ENCODE assay signal across 28 cellular contexts in the genomic region with DNA sequence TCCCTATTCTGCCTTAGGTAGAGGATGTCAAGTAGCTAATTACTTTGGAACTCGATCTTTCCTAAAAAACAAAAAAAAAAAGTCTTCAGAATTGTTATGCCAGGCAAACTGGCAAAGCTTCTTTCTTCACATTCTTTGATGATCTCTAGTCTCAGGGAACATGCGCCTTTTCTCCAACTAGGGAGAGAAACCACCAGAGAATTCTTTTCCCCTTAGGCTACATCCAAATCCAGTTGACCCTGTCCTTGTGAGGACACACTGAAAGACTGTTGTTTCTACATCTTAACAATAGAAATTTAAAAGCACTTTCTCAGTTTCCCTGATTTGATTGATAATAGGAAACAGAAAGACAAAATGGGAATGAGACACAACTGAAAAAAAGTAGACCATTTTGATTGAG.
DNase-seq lines count a peak whose midpoint lies in the region; TF ChIP-seq lines count a peak whose summit lies in the region.
"Had no signal": no experiment of that assay in that cellular context is flagged by ENCODE, and none has a peak within 500 bp of the region (broad histone marks: within the 10 kb centered on the region; RNA-seq: fewer than 3 reads in every experiment).

No MANE protein-coding gene starts in this region.

- H3K4me1 ChIP-seq in adrenal gland (replicated peaks in 1 of 2) (peaks cover 46 to 55% of the 10 kb centered on the region in 2 donors), trophoblast cell (ENCODE audit: control insufficient read depth in 1 of 2, insufficient read depth in 2 of 2, low read length in 2 of 2) (peaks cover 3 to 6% of the 10 kb centered on the region in 2 experiments), transverse colon (peaks cover 9 to 32% (median 15%) of the 10 kb centered on the region in 4 donors)
- H3K4me1 ChIP-seq: SJSA1 had no signal

- H3K27ac ChIP-seq in adrenal gland = peak overlapping the region; percentile 6 to 90 (median 82)
- H3K27ac ChIP-seq in trophoblast cell (ENCODE audit: low read depth, low read length) = peak overlapping the region; percentile 34
- H3K27ac ChIP-seq in transverse colon = peak overlapping the region; percentile 33 to 65 (median 45)
- H3K27ac ChIP-seq: C4-2B, right lobe of liver, SJSA1, testis had no signal

- H3K4ac ChIP-seq in trophoblast cell (ENCODE audit: low read depth, low read length) = no peak overlapping the region

- in situ Hi-C loops in transverse colon (cut with MboI; ENCODE audit: low pct_ligation_motif_present in 1 of 4, low pct_unique_long_range_greater_than_20kb in 1 of 4, low sequenced_read_pairs in 3 of 4) = no loop called here

- intact Hi-C loops in adrenal gland (cut with DNase I) = no loop called here
- intact Hi-C loops in transverse colon (cut with DNase I; ENCODE audit: low total_unique reads) = no loop called here

- H2BK120ac ChIP-seq in trophoblast cell (ENCODE audit: insufficient read depth, low read length, poor library complexity) = no peak overlapping the region

- H4K91ac ChIP-seq in trophoblast cell (ENCODE audit: low read depth, low read length) = no peak overlapping the region

- H2BK5ac ChIP-seq in trophoblast cell (ENCODE audit: low read depth, low read length, poor library complexity) = no peak overlapping the region

- no peak overlapping the region for H2AK5ac ChIP-seq in trophoblast cell (ENCODE audit: low read length)

- H2AFZ ChIP-seq in trophoblast cell (ENCODE audit: insufficient read depth, low read length, poor library complexity) = no peak overlapping the region

- H3K4me2 ChIP-seq in trophoblast cell (ENCODE audit: low read length) = no peak overlapping the region

- no peak for DNase-seq in adrenal gland
- no peak for DNase-seq in glutamatergic neuron
- DNase-seq in trophoblast cell = peak in 1 of 2 donors; percentile 55
- no peak for DNase-seq in transverse colon
- DNase-seq in activated CD8-positive, alpha-beta memory T cell treated with anti-CD3 and anti-CD28 coated beads for 24 hours = no peak
- DNase-seq in superior temporal gyrus (ENCODE audit: extremely low spot score) = no peak
- DNase-seq in T1000 (lab: John Stamatoyannopoulos, UW) = no peak
- DNase-seq: activated CD4-positive, alpha-beta memory T cell treated with anti-CD3 and anti-CD28 coated beads, Interleukin-2, amount 10 ng/mL, durations not matched to agents 7 days and 5 days; activated CD4-positive, CD25-positive, alpha-beta regulatory T cell; Calu3; central memory CD4-positive, alpha-beta T cell; DND-41; gastrocnemius medialis; KG1; NCI-H1436; NCI-H2081 treated with DMSO at 0.1 percent for 48 hours; NCI-H748 treated with DMSO at 0.1 percent for 48 hours; right lobe of liver; RPMI8226; stimulated activated CD4-positive, alpha-beta T cell treated with anti-CD3 and anti-CD28 coated beads, Interleukin-15, amount 100 ng/mL, for 24 hours; stimulated activated naive B cell treated with anti-CD40 and anti-IgM and Interleukin-4, amounts not matched to agents 10 μg/mL and 1 μg/mL and 100 μg/mL, for 72 hours; testis had no signal

- no peak overlapping the region for H3K18ac ChIP-seq in trophoblast cell (ENCODE audit: low read length)

- peaks cover 17% of the 10 kb centered on the region for H3K4me1 Mint-ChIP-seq in glutamatergic neuron (ENCODE audit: low read depth, unreplicated experiment)
- H3K4me1 Mint-ChIP-seq: activated CD4-positive, alpha-beta memory T cell treated with anti-CD3 and anti-CD28 coated beads, Interleukin-2, amount 10 ng/mL, durations not matched to agents 7 days and 5 days; stimulated activated naive B cell treated with anti-CD40 and anti-IgM and Interleukin-4, amounts not matched to agents 10 μg/mL and 1 μg/mL and 100 μg/mL, for 72 hours had no signal

- H3K36me3 ChIP-seq in adrenal gland (replicated peaks in 1 of 2) = peaks cover 0 to 7% of the 10 kb centered on the region in 2 donors
- no peaks in the 10 kb centered on the region for H3K36me3 ChIP-seq in trophoblast cell (ENCODE audit: control insufficient read depth in 1 of 2, insufficient read depth in 2 of 2, low read length in 2 of 2)
- no peaks in the 10 kb centered on the region for H3K36me3 ChIP-seq in transverse colon
- H3K36me3 ChIP-seq: gastrocnemius medialis, SJSA1 had no signal

- no peak overlapping the region for H4K8ac ChIP-seq in trophoblast cell (ENCODE audit: low read depth, low read length)

- no peaks in the 10 kb centered on the region for H3K9me3 ChIP-seq in adrenal gland (replicated peaks in 1 of 3)
- no peaks in the 10 kb centered on the region for H3K9me3 ChIP-seq in trophoblast cell (ENCODE audit: insufficient read depth, low read depth, low read length)
- H3K9me3 ChIP-seq in transverse colon = no peaks in the 10 kb centered on the region
- H3K9me3 ChIP-seq: gastrocnemius medialis, right lobe of liver, SJSA1, testis had no signal

- no peak overlapping the region for H4K12ac ChIP-seq in trophoblast cell (ENCODE audit: low read depth, low read length)

- H3K4me3 ChIP-seq in adrenal gland (no peak overlapping the region), trophoblast cell (ENCODE audit: low read depth, low read length) (no peak overlapping the region), transverse colon (no peak overlapping the region)
- H3K4me3 ChIP-seq: gastrocnemius medialis, GM12878, right lobe of liver, SJSA1, testis had no signal

- WGBS in adrenal gland, 4 donors = 73 to 88% (median 81%) methylated on average over 2 of the region's 2 CpGs
- no CpG with 5 or more reads among the region's 2 CpGs for WGBS in trophoblast cell (ENCODE audit: extremely low coverage, insufficient coverage, insufficient read length)
- WGBS in transverse colon (ENCODE audit: low coverage in 1 of 2), 2 donors = 82 to 88% methylated on average over 2 of the region's 2 CpGs

- H3K23ac ChIP-seq in trophoblast cell (ENCODE audit: low read length) = no peak overlapping the region

- H3K79me1 ChIP-seq in trophoblast cell (ENCODE audit: low read length) = peaks cover 3% of the 10 kb centered on the region

- no peak for TF ChIP-seq POLR2A in adrenal gland (IDR thresholded peaks at IDR 0.05)
- no peak for TF ChIP-seq POLR2A in transverse colon (IDR thresholded peaks at IDR 0.05)

- H3K27ac Mint-ChIP-seq in glutamatergic neuron (ENCODE audit: unreplicated experiment) = peak overlapping the region; percentile 78
- H3K27ac Mint-ChIP-seq: activated CD4-positive, alpha-beta memory T cell treated with anti-CD3 and anti-CD28 coated beads, Interleukin-2, amount 10 ng/mL, durations not matched to agents 7 days and 5 days; activated naive CD4-positive, alpha-beta T cell treated with anti-CD3 and anti-CD28 coated beads, Interleukin-2, amount 50 U/mL, for 72 hours; activated T-helper 2 cell treated with anti-CD3 and anti-CD28 coated beads, Interferon-gamma antibody, Interleukin-2, Interleukin-4, amounts not matched to agents 10 μg/mL and 5 μg/mL and 100 μg/mL, durations not matched to agents 14 hours and 24 hours and 36 hours; stimulated activated naive B cell treated with anti-CD40 and anti-IgM and Interleukin-4, amounts not matched to agents 10 μg/mL and 1 μg/mL and 100 μg/mL, for 72 hours had no signal

- no peak overlapping the region for H3K14ac ChIP-seq in trophoblast cell (ENCODE audit: low read length)

- TF ChIP-seq CTCF in adrenal gland (IDR thresholded peaks at IDR 0.05) (no peak), glutamatergic neuron (IDR thresholded peaks at IDR 0.05; ENCODE audit: partially characterized antibody, unreplicated experiment) (no peak), transverse colon (IDR thresholded peaks at IDR 0.05) (no peak)

- H3K79me2 ChIP-seq in trophoblast cell (ENCODE audit: control insufficient read depth, insufficient read depth, low read length, poor library complexity) = no peaks in the 10 kb centered on the region

- TF ChIP-seq EP300 in transverse colon (IDR thresholded peaks at IDR 0.05; ENCODE audit: low read depth) = no peak

- H3K4me3 Mint-ChIP-seq in glutamatergic neuron (ENCODE audit: unreplicated experiment) = peak overlapping the region; percentile 1
- H3K4me3 Mint-ChIP-seq: activated CD4-positive, alpha-beta memory T cell treated with anti-CD3 and anti-CD28 coated beads, Interleukin-2, amount 10 ng/mL, durations not matched to agents 7 days and 5 days; neural crest cell; stimulated activated naive B cell treated with anti-CD40 and anti-IgM and Interleukin-4, amounts not matched to agents 10 μg/mL and 1 μg/mL and 100 μg/mL, for 72 hours had no signal

- no peaks in the 10 kb centered on the region for H3K27me3 ChIP-seq in adrenal gland
- H3K27me3 ChIP-seq in trophoblast cell (ENCODE audit: insufficient read depth, low read length) = no peaks in the 10 kb centered on the region
- no peaks in the 10 kb centered on the region for H3K27me3 ChIP-seq in transverse colon
- H3K27me3 ChIP-seq: gastrocnemius medialis, right lobe of liver, SJSA1, testis had no signal

- H3K27me3 Mint-ChIP-seq in glutamatergic neuron (ENCODE audit: unreplicated experiment) = no peaks in the 10 kb centered on the region

- H3K9me3 Mint-ChIP-seq in glutamatergic neuron (ENCODE audit: unreplicated experiment) = peaks cover 3% of the 10 kb centered on the region
- H3K9me3 Mint-ChIP-seq: activated CD4-positive, alpha-beta memory T cell treated with anti-CD3 and anti-CD28 coated beads, Interleukin-2, amount 10 ng/mL, durations not matched to agents 7 days and 5 days; activated naive CD4-positive, alpha-beta T cell treated with anti-CD3 and anti-CD28 coated beads, Interleukin-2, amount 50 U/mL, for 72 hours; activated T-helper 2 cell treated with anti-CD3 and anti-CD28 coated beads, Interferon-gamma antibody, Interleukin-2, Interleukin-4, amounts not matched to agents 10 μg/mL and 5 μg/mL and 100 μg/mL, durations not matched to agents 14 hours and 24 hours and 36 hours; neural crest cell; stimulated activated naive B cell treated with anti-CD40 and anti-IgM and Interleukin-4, amounts not matched to agents 10 μg/mL and 1 μg/mL and 100 μg/mL, for 72 hours had no signal

- H3K9ac ChIP-seq in trophoblast cell (ENCODE audit: low read length) = no peak overlapping the region

- no peak overlapping the region for H2BK12ac ChIP-seq in trophoblast cell (ENCODE audit: low read length)

- no peaks in the 10 kb centered on the region for H3K36me3 Mint-ChIP-seq in glutamatergic neuron (ENCODE audit: unreplicated experiment)
- H3K36me3 Mint-ChIP-seq: activated naive CD4-positive, alpha-beta T cell treated with anti-CD3 and anti-CD28 coated beads, Interleukin-2, amount 50 U/mL, for 72 hours; stimulated activated naive B cell treated with anti-CD40 and anti-IgM and Interleukin-4, amounts not matched to agents 10 μg/mL and 1 μg/mL and 100 μg/mL, for 72 hours had no signal
